ENCODE assay signal across 20 cellular contexts in genomic region chr5:135055385-135055784, GRCh38. TPM values are rescaled to one million over a fixed set of nuclear protein-coding genes. Genes with fewer than 3 reads are reported as not detected.
"Had no signal": no experiment of that assay in that cellular context is flagged by ENCODE, and none has a peak within 500 bp of the region (broad histone marks: within the 10 kb centered on the region; RNA-seq: fewer than 3 reads in every experiment).

No MANE protein-coding gene starts in this region.

- H3K36me3 ChIP-seq: suprapubic skin, upper lobe of left lung had no signal

- H3K27ac Mint-ChIP-seq: activated CD4-positive, alpha-beta T cell treated with anti-CD3 and anti-CD28 coated beads, Interleukin-2, amount 10 ng/mL, durations not matched to agents 24 days and 14 days; activated naive CD8-positive, alpha-beta T cell; brain; naive thymus-derived CD4-positive, alpha-beta T cell; WTC11 had no signal

- H3K9ac ChIP-seq: parathyroid adenoma had no signal

- H3K27ac ChIP-seq: coronary artery, parathyroid adenoma, suprapubic skin, upper lobe of left lung had no signal

- H3K4me3 Mint-ChIP-seq: activated CD4-positive, alpha-beta T cell treated with anti-CD3 and anti-CD28 coated beads, Interleukin-2, amount 10 ng/mL, durations not matched to agents 24 days and 14 days; activated naive CD8-positive, alpha-beta T cell; brain; central memory CD8-positive, alpha-beta T cell; naive thymus-derived CD4-positive, alpha-beta T cell; WTC11 had no signal

- H3K9me3 Mint-ChIP-seq: activated CD4-positive, alpha-beta T cell treated with anti-CD3 and anti-CD28 coated beads, Interleukin-2, amount 10 ng/mL, durations not matched to agents 24 days and 14 days; central memory CD8-positive, alpha-beta T cell; naive thymus-derived CD4-positive, alpha-beta T cell; WTC11 had no signal

- DNase-seq: activated CD4-positive, alpha-beta T cell treated with anti-CD3 and anti-CD28 coated beads, Interleukin-2, amount 10 ng/mL, durations not matched to agents 24 days and 14 days; activated gamma-delta T cell treated with Interleukin-2 at 50 U/mL for 16 hours; amniotic stem cell; naive thymus-derived CD4-positive, alpha-beta T cell; retina; stimulated activated naive CD8-positive, alpha-beta T cell treated with anti-CD3 and anti-CD28 coated beads, Interleukin-15, Interleukin-2, amounts not matched to agents 100 U/mL and 50 U/mL, for 24 hours; T-helper 2 cell; upper lobe of left lung had no signal

- H3K4me3 ChIP-seq: coronary artery, lung, smooth muscle cell, suprapubic skin, upper lobe of left lung had no signal

- H3K9me3 ChIP-seq: suprapubic skin, upper lobe of left lung had no signal

- H3K36me3 Mint-ChIP-seq: activated naive CD8-positive, alpha-beta T cell; brain; naive thymus-derived CD4-positive, alpha-beta T cell; WTC11 had no signal

- FAIRE-seq: TTC549 had no signal

- H3K4me1 Mint-ChIP-seq: activated CD4-positive, alpha-beta T cell treated with anti-CD3 and anti-CD28 coated beads, Interleukin-2, amount 10 ng/mL, durations not matched to agents 24 days and 14 days; central memory CD8-positive, alpha-beta T cell had no signal

- ATAC-seq: esophagus mucosa; naive thymus-derived CD4-positive, alpha-beta T cell; stimulated activated naive CD8-positive, alpha-beta T cell treated with anti-CD3 and anti-CD28 coated beads, Interleukin-15, Interleukin-2, amounts not matched to agents 100 U/mL and 50 U/mL, for 24 hours; WTC11 had no signal

- H3K4me1 ChIP-seq: parathyroid adenoma, suprapubic skin had no signal

RNA-seq across cellular contexts. Expression of gene PITX1, which starts 21.4 kb away (rescaled TPM):
- total RNA-seq: mononuclear cell had no signal
- polyA plus RNA-seq: naive thymus-derived CD4-positive, alpha-beta T cell had no signal
